In the genomic region with DNA sequence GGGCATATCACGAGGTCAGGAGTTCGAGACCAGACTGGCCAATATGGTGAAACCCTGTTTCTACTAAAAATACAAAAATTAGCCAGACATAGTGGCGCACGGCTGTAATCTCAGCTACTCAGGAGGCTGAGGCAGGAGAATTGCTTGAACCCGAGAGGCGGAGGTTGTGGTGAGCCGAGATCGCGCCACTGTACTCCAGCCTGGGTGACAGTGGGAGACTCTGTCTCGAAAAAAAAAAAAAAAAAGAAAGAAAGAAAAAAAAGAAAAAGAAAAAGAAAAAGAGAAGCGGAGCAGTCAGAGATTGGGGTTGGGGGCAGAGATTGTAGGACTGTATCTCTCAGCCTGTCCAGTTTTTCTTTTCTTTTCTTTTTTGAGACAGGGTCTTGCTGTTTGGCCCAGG, we compare ENCODE assay signal across 8 cellular contexts. TPM values are rescaled to one million over a fixed set of nuclear protein-coding genes. Genes with fewer than 3 reads are reported as not detected.
"Had no signal": no experiment of that assay in that cellular context is flagged by ENCODE, and none has a peak within 500 bp of the region (broad histone marks: within the 10 kb centered on the region; RNA-seq: fewer than 3 reads in every experiment).

No MANE protein-coding gene starts in this region.

RNA-seq across cellular contexts. Expression of a gene that starts 8.3 kb away (rescaled TPM):
- total RNA-seq: activated naive CD4-positive, alpha-beta T cell treated with anti-CD3 and anti-CD28 coated beads for 36 hours; activated naive CD4-positive, alpha-beta T cell treated with anti-CD3 and anti-CD28 coated beads, Interleukin-2, amount 50 U/mL, for 72 hours; activated naive CD8-positive, alpha-beta T cell treated with anti-CD3 and anti-CD28 coated beads for 36 hours; activated T-helper 2 cell treated with anti-CD3 and anti-CD28 coated beads, Interferon-gamma antibody, Interleukin-2, Interleukin-4, amounts not matched to agents 10 μg/mL and 5 μg/mL and 100 μg/mL, durations not matched to agents 14 hours and 24 hours and 36 hours; aorta; astrocyte; body of pancreas; breast epithelium had no signal
- polyA plus RNA-seq: aorta had no signal
